8 cellular contexts compared by ENCODE assay signal in genomic region chr10:6163364-6164270, GRCh38. TPM values are rescaled to one million over a fixed set of nuclear protein-coding genes. Genes with fewer than 3 reads are reported as not detected.
DNase-seq lines count a peak whose midpoint lies in the region; ATAC-seq, FAIRE-seq and TF ChIP-seq lines count a peak whose summit lies in the region.

No MANE protein-coding gene starts in this region.

- FAIRE-seq in pancreas (lab: Jason Lieb, UNC), result no peak

- peaks cover 33% of the 10 kb centered on the region for H3K4me1 Mint-ChIP-seq in glutamatergic neuron (ENCODE audit: low read depth, unreplicated experiment)

- ATAC-seq in GM21786 (IDR thresholded peaks at IDR 0.05; ENCODE audit: unreplicated experiment) (peak; percentile 84), pancreas (peak; percentile 94 to 98 (median 97))

- peak overlapping the region; percentile 91 to 97 (median 96) for H3K27ac ChIP-seq in pancreas
- H3K27ac ChIP-seq in thyroid gland, result peak overlapping the region; percentile 60 to 90 (median 81)

- peak overlapping the region; percentile 99 for H3K4me3 Mint-ChIP-seq in glutamatergic neuron (ENCODE audit: unreplicated experiment)

- H3K9me3 Mint-ChIP-seq in glutamatergic neuron (ENCODE audit: unreplicated experiment), result peaks cover 6% of the 10 kb centered on the region

- DNase-seq in EH (ENCODE audit: low read depth) (peak; percentile 84), Kasumi-1 (lab: John Stamatoyannopoulos, UW) (peak; percentile 77 to 82), SK-N-DZ (ENCODE audit: low spot score) (peak; percentile 80), glutamatergic neuron (peak; percentile 93), pancreas (peak; percentile 89 to 98 (median 96)), thyroid gland (peak; percentile 92 to 93)
- peak; percentile 94 for DNase-seq in activated naive CD4-positive, alpha-beta T cell treated with anti-CD3 and anti-CD28 coated beads, Interleukin-2, amount 50 U/mL, for 16 hours

- peak overlapping the region; percentile 97 for H3K27ac Mint-ChIP-seq in glutamatergic neuron (ENCODE audit: unreplicated experiment)

- WGBS in pancreas, 2 donors, result 0% methylated on average over 48 to 91 of the region's 91 CpGs
- WGBS in thyroid gland, 2 donors, result 3 to 7% methylated on average over 4 to 10 of the region's 91 CpGs

- TF ChIP-seq CTCF in glutamatergic neuron (IDR thresholded peaks at IDR 0.05; ENCODE audit: partially characterized antibody, unreplicated experiment) (no peak), pancreas (IDR thresholded peaks at IDR 0.05) (no peak), thyroid gland (IDR thresholded peaks at IDR 0.05) (peak in 1 of 6 experiments; percentile 24)

- H3K9me3 ChIP-seq in pancreas (no peaks in the 10 kb centered on the region), thyroid gland (no peaks in the 10 kb centered on the region)

- intact Hi-C loops in pancreas (cut with DNase I), result no loop called here
- intact Hi-C loops in thyroid gland (cut with DNase I), result loop anchor here (5.0 kb wide), 1 partner anchor 39 kb away; the partner anchor contains the start of gene PFKFB3

- H3K36me3 Mint-ChIP-seq in glutamatergic neuron (ENCODE audit: unreplicated experiment), result no peaks in the 10 kb centered on the region

- H3K4me1 ChIP-seq in pancreas (peaks cover 10 to 13% (median 12%) of the 10 kb centered on the region in 3 donors), thyroid gland (peaks cover 12 to 14% of the 10 kb centered on the region in 2 donors)

- no peaks in the 10 kb centered on the region for H3K27me3 ChIP-seq in pancreas
- no peaks in the 10 kb centered on the region for H3K27me3 ChIP-seq in thyroid gland

- peak in 1 of 2 donors; percentile 70 for TF ChIP-seq POLR2A in thyroid gland (IDR thresholded peaks at IDR 0.05)

- H3K4me3 ChIP-seq in pancreas, result peak overlapping the region; percentile 58 to 78 (median 66)
- peak overlapping the region; percentile 46 to 88 (median 50) for H3K4me3 ChIP-seq in thyroid gland (replicated peaks in 1 of 3)

- H3K36me3 ChIP-seq in pancreas, result no peaks in the 10 kb centered on the region
- H3K36me3 ChIP-seq in thyroid gland, result no peaks in the 10 kb centered on the region

- H3K27me3 Mint-ChIP-seq in glutamatergic neuron (ENCODE audit: unreplicated experiment), result peaks cover 4% of the 10 kb centered on the region

RNA-seq across cellular contexts. Expression of gene PFKFB3, which starts 39.1 kb away (rescaled TPM):
- 22.4 and 26.5 TPM in 2 replicates for polyA plus RNA-seq in SK-N-DZ (2014; cell fraction: cytosol; rRNA removed)
- polyA plus RNA-seq in SK-N-DZ (2014; cell fraction: nucleus; rRNA removed), result 24.0 and 24.5 TPM in 2 replicates
- total RNA-seq in glutamatergic neuron (ENCODE audit: unreplicated experiment) (137 TPM), pancreas (10 to 100 TPM; 10.0 to 28.4 (median 18.2) TPM), thyroid gland (10 to 100 TPM in 2 of 4 donors, 1 to 10 TPM in 2; 8.4 to 11.8 (median 9.4) TPM)
- 10 to 100 TPM; 10.9 to 11.8 TPM for polyA plus RNA-seq in pancreas

Comparison
In these comparisons a context has a peak if more than half of its experiments do, and no peak if none do; other contexts are left out.
1. Peak in every context shown above with its lines: DNase-seq, ATAC-seq, H3K4me3 ChIP-seq and H3K27ac ChIP-seq.